In the genomic region with DNA sequence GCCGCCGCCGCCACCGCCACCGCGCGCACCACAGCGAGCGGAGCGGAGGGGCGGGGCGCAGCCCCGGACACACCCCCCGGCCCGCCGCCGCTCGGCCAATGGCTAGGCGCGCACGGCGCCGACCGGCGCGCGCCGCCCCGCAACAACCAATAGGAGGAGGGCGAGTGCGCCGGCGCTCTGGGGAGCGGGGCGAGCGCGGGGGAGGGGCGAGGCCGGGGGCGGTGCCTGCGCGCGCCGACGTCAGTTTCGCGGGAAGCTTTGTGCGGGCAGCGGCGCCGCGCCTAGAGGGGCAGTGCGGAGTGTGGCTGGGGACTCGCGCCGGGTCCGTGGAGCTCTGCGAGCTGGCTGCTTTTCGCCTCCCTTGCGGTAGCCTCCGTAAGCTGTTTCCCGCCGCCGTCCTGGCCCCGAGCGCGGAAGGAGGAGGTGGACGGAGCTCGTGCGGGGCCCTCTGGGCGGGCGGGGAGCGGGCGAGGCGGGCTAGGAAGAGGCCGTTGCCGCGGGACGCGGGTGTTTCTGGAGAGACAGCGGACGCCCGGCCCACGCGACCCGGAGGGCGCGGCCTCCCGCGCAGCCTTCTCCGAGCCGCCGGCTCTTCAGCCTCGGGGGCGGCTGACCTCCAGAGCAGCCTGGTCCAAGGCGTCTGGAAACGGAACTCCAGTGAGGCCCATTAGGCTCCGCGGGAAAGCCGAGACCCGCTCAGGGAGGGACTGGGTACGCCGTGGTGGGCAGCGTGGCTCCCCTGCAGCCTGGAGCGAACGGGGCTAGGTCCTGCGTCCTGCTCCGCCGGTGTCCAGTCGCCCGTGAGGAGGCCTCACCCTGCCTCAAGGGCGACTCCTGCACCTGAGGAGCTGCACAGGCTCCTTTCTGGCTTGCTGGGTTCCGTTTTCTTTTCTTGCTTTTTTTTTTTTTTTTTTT, we compare ENCODE assay signal across 8 cellular contexts. TPM values are rescaled to one million over a fixed set of nuclear protein-coding genes. Genes with fewer than 3 reads are reported as not detected.
DNase-seq lines count a peak whose midpoint lies in the region; ATAC-seq, FAIRE-seq and TF ChIP-seq lines count a peak whose summit lies in the region.

A gene (minus strand): TSS at position 44 of the 915 bp plus-strand sequence. CDS start 249 bp downstream, outside the sequence.

- H3K4me1 ChIP-seq in adrenal gland (replicated peaks in 1 of 2), result peaks cover 7 to 16% of the 10 kb centered on the region in 2 donors

- no peaks in the 10 kb centered on the region for H3K27me3 ChIP-seq in adrenal gland

- WGBS in adrenal gland, 4 donors, result 1 to 7% (median 2%) methylated on average over 9 to 111 of the region's 113 CpGs

- peak; percentile 84 for ATAC-seq in HG02852 (IDR thresholded peaks at IDR 0.05; ENCODE audit: unreplicated experiment)
- ATAC-seq in left ventricle myocardium superior, result peak; percentile 100

- DNase-seq in GM13976 (ENCODE audit: low spot score), result peak; percentile 100
- peak; percentile 78 for DNase-seq in NCI-H146 (lab: John Stamatoyannopoulos, UW)
- DNase-seq in adrenal gland, result peak; percentile 88 to 93 (median 90)
- peak; percentile 96 for DNase-seq in left ventricle myocardium superior
- DNase-seq in putamen (ENCODE audit: low spot score), result peak; percentile 84
- peak; percentile 99 for DNase-seq in urothelium cell line (ENCODE audit: low spot score)

- peak within 1 kb of the TSS; percentile 42 to 93 (median 66) for H3K4me3 ChIP-seq in adrenal gland

- in situ Hi-C loops in GM13976 (cut with MboI; ENCODE audit: low sequenced_read_pairs, unreplicated experiment), result no loop called here

- peak within 1 kb of the TSS in 3 of 5 donors; percentile 15 to 83 (median 47) for H3K27ac ChIP-seq in adrenal gland

- intact Hi-C loops in T-helper 1 cell treated with Interleukin-12 subunit alpha and Interleukin-12 subunit beta and Interleukin-4 antibody, amounts not matched to agents 30 ng/mL and 1 ng/mL, for 36 hours (cut with micrococcal nuclease), result loop anchor here (1.0 to 5.0 kb wide), 5 partner anchors 11 to 1108 kb away; a partner anchor contains a TSS
- intact Hi-C loops in adrenal gland (cut with DNase I) (no loop called here), left ventricle myocardium superior (cut with micrococcal nuclease) (no loop called here)

- TF ChIP-seq CTCF in GM13976 (IDR thresholded peaks at IDR 0.05; ENCODE audit: borderline replicate concordance, control extremely low read depth, extremely low read depth, insufficient read depth, missing control alignments) (no peak), adrenal gland (IDR thresholded peaks at IDR 0.05) (no peak)

- peaks cover 0 to 20% of the 10 kb centered on the region in 2 donors for H3K36me3 ChIP-seq in adrenal gland (replicated peaks in 1 of 2)

- no peaks in the 10 kb centered on the region for H3K9me3 ChIP-seq in adrenal gland (replicated peaks in 1 of 3)

- peak; percentile 85 for FAIRE-seq in urothelium cell line (lab: Jason Lieb, UNC)

- peak in 1 of 2 donors; percentile 43 for TF ChIP-seq POLR2A in adrenal gland (IDR thresholded peaks at IDR 0.05)

RNA-seq across cellular contexts. Expression of the gene that starts here (rescaled TPM):
- 37.1 and 38.6 TPM in 2 replicates for total RNA-seq in T-helper 1 cell treated with Interleukin-12 subunit alpha and Interleukin-12 subunit beta and Interleukin-4 antibody, amounts not matched to agents 30 ng/mL and 1 ng/mL, for 36 hours
- total RNA-seq in adrenal gland, result 10 to 100 TPM in 7 of 8 donors, 1 to 10 TPM in 1; 5.2 to 26.2 (median 15.1) TPM
- 10 to 100 TPM in 2 of 3 donors, 1 to 10 TPM in 1; 7.9 to 33.5 (median 33.2) TPM for polyA plus RNA-seq in adrenal gland
- 11.6 TPM for total RNA-seq in left ventricle myocardium superior

Comparison
In these comparisons a context has a peak if more than half of its experiments do, and no peak if none do; other contexts are left out.
1. Peak in every context shown above with its lines: DNase-seq, ATAC-seq, H3K4me3 ChIP-seq and H3K27ac ChIP-seq.